In genomic region chr10:110494532-110494931, GRCh38 we compare ENCODE assay signal across 3 cellular contexts.
A peak's percentile ranks its signal among the peaks of the same experiment; 100 is the strongest.
TF ChIP-seq lines count a peak whose summit lies in the region.

No MANE protein-coding gene starts in this region.

TF ChIP-seq in SK-N-SH, 30 proteins besides CTCF, POLR2A, EP300 and RAD21:
- peak; percentile 18; the same call in 1 of the 2 replicates for TF ChIP-seq FOSL2 (IDR thresholded peaks at IDR 0.05; ENCODE audit: borderline replicate concordance, low read depth)
- no peak for TF ChIP-seq RFX5 (IDR thresholded peaks at IDR 0.05; ENCODE audit: low read length)

TF ChIP-seq in SK-N-SH treated with all-trans-retinoic acid at 6 μM for 48 hours, 23 proteins besides CTCF, POLR2A, EP300 and RAD21:
- no peak for TF ChIP-seq PATZ1 (CRISPR knock-in tag; IDR thresholded peaks at IDR 0.05; ENCODE audit: borderline replicate concordance)
- no peak for TF ChIP-seq ZNF8 (CRISPR knock-in tag; IDR thresholded peaks at IDR 0.05)
- TF ChIP-seq ISL1 (CRISPR knock-in tag; IDR thresholded peaks at IDR 0.05) = no peak
- no peak for TF ChIP-seq ZFP30 (CRISPR knock-in tag; IDR thresholded peaks at IDR 0.05)
- TF ChIP-seq ESRRG (CRISPR knock-in tag; IDR thresholded peaks at IDR 0.05) = no peak
- TF ChIP-seq CSRNP3 (CRISPR knock-in tag; IDR thresholded peaks at IDR 0.05) = no peak
- TF ChIP-seq CSDC2 (CRISPR knock-in tag; IDR thresholded peaks at IDR 0.05) = no peak
- no peak for TF ChIP-seq ZFP3 (CRISPR knock-in tag; IDR thresholded peaks at IDR 0.05)
- TF ChIP-seq ZNF70 (CRISPR knock-in tag; IDR thresholded peaks at IDR 0.05) = no peak
- no peak for TF ChIP-seq PPARA (CRISPR knock-in tag; IDR thresholded peaks at IDR 0.05; ENCODE audit: borderline replicate concordance)
- no peak for TF ChIP-seq GLIS3 (CRISPR knock-in tag; IDR thresholded peaks at IDR 0.05)
- TF ChIP-seq ZC3H10 (CRISPR knock-in tag; IDR thresholded peaks at IDR 0.05) = no peak
- no peak for TF ChIP-seq SNAI2 (CRISPR knock-in tag; IDR thresholded peaks at IDR 0.05)
- TF ChIP-seq TCF4 (CRISPR knock-in tag; IDR thresholded peaks at IDR 0.05; ENCODE audit: borderline replicate concordance) = no peak
- TF ChIP-seq, protein P1, sequence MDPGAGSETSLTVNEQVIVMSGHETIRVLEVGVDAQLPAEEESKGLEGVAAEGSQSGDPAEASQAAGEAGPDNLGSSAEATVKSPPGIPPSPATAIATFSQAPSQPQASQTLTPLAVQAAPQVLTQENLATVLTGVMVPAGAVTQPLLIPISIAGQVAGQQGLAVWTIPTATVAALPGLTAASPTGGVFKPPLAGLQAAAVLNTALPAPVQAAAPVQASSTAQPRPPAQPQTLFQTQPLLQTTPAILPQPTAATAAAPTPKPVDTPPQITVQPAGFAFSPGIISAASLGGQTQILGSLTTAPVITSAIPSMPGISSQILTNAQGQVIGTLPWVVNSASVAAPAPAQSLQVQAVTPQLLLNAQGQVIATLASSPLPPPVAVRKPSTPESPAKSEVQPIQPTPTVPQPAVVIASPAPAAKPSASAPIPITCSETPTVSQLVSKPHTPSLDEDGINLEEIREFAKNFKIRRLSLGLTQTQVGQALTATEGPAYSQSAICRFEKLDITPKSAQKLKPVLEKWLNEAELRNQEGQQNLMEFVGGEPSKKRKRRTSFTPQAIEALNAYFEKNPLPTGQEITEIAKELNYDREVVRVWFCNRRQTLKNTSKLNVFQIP (CRISPR knock-in tag; IDR thresholded peaks at IDR 0.05; ENCODE audit: borderline replicate concordance, low read depth) = no peak
- TF ChIP-seq, protein P2, sequence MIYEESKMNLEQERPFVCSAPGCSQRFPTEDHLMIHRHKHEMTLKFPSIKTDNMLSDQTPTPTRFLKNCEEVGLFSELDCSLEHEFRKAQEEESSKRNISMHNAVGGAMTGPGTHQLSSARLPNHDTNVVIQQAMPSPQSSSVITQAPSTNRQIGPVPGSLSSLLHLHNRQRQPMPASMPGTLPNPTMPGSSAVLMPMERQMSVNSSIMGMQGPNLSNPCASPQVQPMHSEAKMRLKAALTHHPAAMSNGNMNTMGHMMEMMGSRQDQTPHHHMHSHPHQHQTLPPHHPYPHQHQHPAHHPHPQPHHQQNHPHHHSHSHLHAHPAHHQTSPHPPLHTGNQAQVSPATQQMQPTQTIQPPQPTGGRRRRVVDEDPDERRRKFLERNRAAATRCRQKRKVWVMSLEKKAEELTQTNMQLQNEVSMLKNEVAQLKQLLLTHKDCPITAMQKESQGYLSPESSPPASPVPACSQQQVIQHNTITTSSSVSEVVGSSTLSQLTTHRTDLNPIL (CRISPR knock-in tag; IDR thresholded peaks at IDR 0.05; ENCODE audit: low read depth) = no peak
- TF ChIP-seq BACH2 (CRISPR knock-in tag; IDR thresholded peaks at IDR 0.05; ENCODE audit: borderline replicate concordance) = no peak
- no peak for TF ChIP-seq RARB (CRISPR knock-in tag; IDR thresholded peaks at IDR 0.05)
- no peak for TF ChIP-seq ZNF565 (CRISPR knock-in tag; conservative IDR thresholded peaks at IDR 0.05; ENCODE audit: low read depth)

TF ChIP-seq in HCT116, 20 proteins besides CTCF, POLR2A, EP300 and RAD21:
- peak; percentile 40; the same call in 1 of the 2 replicates for TF ChIP-seq POLR2AphosphoS5 (IDR thresholded peaks at IDR 0.05; ENCODE audit: low read depth, low read length)
- TF ChIP-seq ELF1 (IDR thresholded peaks at IDR 0.05; ENCODE audit: borderline replicate concordance, low read depth) = no peak
TF ChIP-seq in HCT116: peak in this region for 1.
